ENCODE assay signal across 10 cellular contexts in the genomic region with DNA sequence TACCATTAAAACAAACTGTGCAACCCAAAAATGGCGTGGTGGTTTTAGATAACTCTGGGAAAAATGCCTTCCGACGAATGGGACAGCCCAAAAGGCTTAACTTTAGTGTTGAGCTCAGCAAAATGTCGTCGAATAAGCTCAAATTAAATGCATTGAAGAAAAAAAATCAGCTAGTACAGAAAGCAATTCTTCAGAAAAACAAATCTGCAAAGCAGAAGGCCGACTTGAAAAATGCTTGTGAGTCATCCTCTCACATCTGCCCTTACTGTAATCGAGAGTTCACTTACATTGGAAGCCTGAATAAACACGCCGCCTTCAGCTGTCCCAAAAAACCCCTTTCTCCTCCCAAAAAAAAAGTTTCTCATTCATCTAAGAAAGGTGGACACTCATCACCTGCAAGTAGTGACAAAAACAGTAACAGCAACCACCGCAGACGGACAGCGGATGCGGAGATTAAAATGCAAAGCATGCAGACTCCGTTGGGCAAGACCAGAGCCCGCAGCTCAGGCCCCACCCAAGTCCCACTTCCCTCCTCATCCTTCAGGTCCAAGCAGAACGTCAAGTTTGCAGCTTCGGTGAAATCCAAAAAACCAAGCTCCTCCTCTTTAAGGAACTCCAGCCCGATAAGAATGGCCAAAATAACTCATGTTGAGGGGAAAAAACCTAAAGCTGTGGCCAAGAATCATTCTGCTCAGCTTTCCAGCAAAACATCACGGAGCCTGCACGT.
DNase-seq lines count a peak whose midpoint lies in the region; ATAC-seq, FAIRE-seq and TF ChIP-seq lines count a peak whose summit lies in the region.
"Had no signal": no experiment of that assay in that cellular context is flagged by ENCODE, and none has a peak within 500 bp of the region (broad histone marks: within the 10 kb centered on the region; RNA-seq: fewer than 3 reads in every experiment).

No MANE protein-coding gene starts in this region.

- H3K27ac ChIP-seq in left ventricle myocardium inferior (replicated peaks), result no peak overlapping the region
- no peak overlapping the region for H3K27ac ChIP-seq in GM12878 (ENCODE audit: control insufficient read depth, insufficient read depth)
- H3K27ac ChIP-seq in upper lobe of right lung, result no peak overlapping the region
- H3K27ac ChIP-seq in transverse colon, result peak overlapping the region in 2 of 4 donors; percentile 4 to 29

- H3K79me2 ChIP-seq in GM12878 (ENCODE audit: control insufficient read depth, insufficient read depth, low read length), result peaks cover 28% of the 10 kb centered on the region

- peak; percentile 41 for FAIRE-seq in GM12878 (lab: Jason Lieb, UNC)

- H3K4me3 ChIP-seq in left ventricle myocardium inferior, result no peak overlapping the region
- no peak overlapping the region for H3K4me3 ChIP-seq in GM12878
- H3K4me3 ChIP-seq in upper lobe of right lung, result peak overlapping the region; percentile 3
- no peak overlapping the region for H3K4me3 ChIP-seq in transverse colon

- SMC1A ChIA-PET in GM12878 (lab: Charles Lee; ENCODE audit: uncharacterized antibody, unreplicated experiment), result interaction anchor here (0.7 to 2.5 kb wide), 5 partner anchors 10 to 89 kb away, joined by 3 to 11 read pairs (median 3); no protein-coding TSS in a partner anchor

- DNase-seq in Right ventricle myocardium inferior (ENCODE audit: missing footprints), result no peak
- DNase-seq in left ventricle myocardium inferior, result no peak
- DNase-seq in GM12878 (ENCODE audit: low read depth, low spot score), result no peak
- DNase-seq in left lobe of liver (ENCODE audit: low spot score), result no peak
- no peak for DNase-seq in upper lobe of right lung
- no peak for DNase-seq in NCI-H2171 (lab: John Stamatoyannopoulos, UW)
- DNase-seq in transverse colon, result no peak
- no peak for DNase-seq in hippocampal formation (lab: John Stamatoyannopoulos, UW)
- DNase-seq: COR-L47, NCI-H526 treated with DMSO at 0.1 percent for 48 hours had no signal

- no peaks in the 10 kb centered on the region for H3K9me3 ChIP-seq in left ventricle myocardium inferior (replicated peaks)
- H3K9me3 ChIP-seq in GM12878 (replicated peaks; ENCODE audit: control insufficient read depth, insufficient read depth, low read length), result no peaks in the 10 kb centered on the region
- no peaks in the 10 kb centered on the region for H3K9me3 ChIP-seq in upper lobe of right lung
- no peaks in the 10 kb centered on the region for H3K9me3 ChIP-seq in transverse colon

- POLR2A ChIA-PET in GM12878 (lab: Charles Lee), result interaction anchor here (1.1 kb wide), 1 partner anchor 13 kb away, joined by 3 read pairs; no protein-coding TSS in a partner anchor

- H3K4me2 ChIP-seq in GM12878 (ENCODE audit: control insufficient read depth, insufficient read depth), result no peak overlapping the region

- RAD21 ChIA-PET in GM12878 (lab: Charles Lee; ENCODE audit: unreplicated experiment), result interaction anchor here (1.2 kb wide), 1 partner anchor 12 kb away, joined by 3 read pairs; no protein-coding TSS in a partner anchor

- H3K27me3 ChIP-seq in left ventricle myocardium inferior (ENCODE audit: low read depth), result no peaks in the 10 kb centered on the region
- H3K27me3 ChIP-seq in GM12878 (replicated peaks in 1 of 2; ENCODE audit: control insufficient read depth in 2 of 2, insufficient read depth in 2 of 2, low read length in 1 of 2), result no peaks in the 10 kb centered on the region
- H3K27me3 ChIP-seq in upper lobe of right lung, result no peaks in the 10 kb centered on the region
- no peaks in the 10 kb centered on the region for H3K27me3 ChIP-seq in transverse colon

- H3K36me3 ChIP-seq in left ventricle myocardium inferior, result peaks cover 67% of the 10 kb centered on the region
- peaks cover 32 to 55% of the 10 kb centered on the region in 2 experiments for H3K36me3 ChIP-seq in GM12878 (ENCODE audit: control insufficient read depth in 2 of 2, insufficient read depth in 2 of 2, low read length in 1 of 2)
- H3K36me3 ChIP-seq in upper lobe of right lung, result peaks cover 60% of the 10 kb centered on the region
- H3K36me3 ChIP-seq in transverse colon, result peaks cover 0 to 30% (median 11%) of the 10 kb centered on the region in 4 donors

- TF ChIP-seq CTCF in left ventricle myocardium inferior (IDR thresholded peaks at IDR 0.05; ENCODE audit: borderline replicate concordance) (no peak), GM12878 (IDR thresholded peaks at IDR 0.05 in 2 of 3, conservative IDR thresholded peaks at IDR 0.05 in 1 of 3; ENCODE audit: control insufficient read depth in 2 of 3, extremely low read depth in 1 of 3, insufficient read depth in 1 of 3, low read depth in 3 of 3, low read length in 3 of 3) (no peak), upper lobe of right lung (IDR thresholded peaks at IDR 0.05) (no peak), transverse colon (IDR thresholded peaks at IDR 0.05) (no peak)

- TF ChIP-seq POLR2A in GM12878 (IDR thresholded peaks at IDR 0.05; ENCODE audit: low read depth, low read length) (no peak; the same call in 1 of the 2 replicates), transverse colon (IDR thresholded peaks at IDR 0.05) (no peak)

- intact Hi-C loops in Right ventricle myocardium inferior (cut with DNase I) (no loop called here), left ventricle myocardium inferior (cut with micrococcal nuclease) (no loop called here), GM12878 (cut with micrococcal nuclease; ENCODE audit: unreplicated experiment) (no loop called here), upper lobe of right lung (cut with DNase I) (no loop called here), transverse colon (cut with DNase I; ENCODE audit: low total_unique reads) (no loop called here)

- no peak for TF ChIP-seq RAD21 in GM12878 (IDR thresholded peaks at IDR 0.05; ENCODE audit: insufficient read depth, low read depth, low read length)

- H2AFZ ChIP-seq in GM12878 (ENCODE audit: control insufficient read depth, low read depth, low read length), result no peak overlapping the region

- ATAC-seq in Right ventricle myocardium inferior (peak; percentile 51), GM12878 (no peak), left lobe of liver (peak; percentile 33), upper lobe of right lung (peak; percentile 70)

- CTCF ChIA-PET in GM12878 (lab: Yijun Ruan, JAX), result interaction anchor here (1.0 to 1.8 kb wide), 4 partner anchors 9 to 38 kb away, joined by 3 to 5 read pairs (median 4); no protein-coding TSS in a partner anchor

- H4K20me1 ChIP-seq in GM12878 (ENCODE audit: control insufficient read depth, insufficient read depth), result peaks cover 4% of the 10 kb centered on the region; the same call in 1 of the 2 replicates

- in situ Hi-C loops in GM12878 (cut with MboI) (no loop called here), transverse colon (cut with MboI; ENCODE audit: low pct_ligation_motif_present in 1 of 4, low pct_unique_long_range_greater_than_20kb in 1 of 4, low sequenced_read_pairs in 3 of 4) (no loop called here)

- no peak for TF ChIP-seq EP300 in GM12878 (IDR thresholded peaks at IDR 0.05; ENCODE audit: borderline replicate concordance in 1 of 2, control insufficient read depth in 1 of 2, low read depth in 2 of 2, low read length in 2 of 2)
- TF ChIP-seq EP300 in transverse colon (IDR thresholded peaks at IDR 0.05; ENCODE audit: low read depth), result no peak

- H3K4me1 ChIP-seq in left ventricle myocardium inferior, result peaks cover 48% of the 10 kb centered on the region
- no peaks in the 10 kb centered on the region for H3K4me1 ChIP-seq in GM12878 (ENCODE audit: control insufficient read depth, insufficient read depth, low read length)
- H3K4me1 ChIP-seq in upper lobe of right lung, result no peaks in the 10 kb centered on the region
- H3K4me1 ChIP-seq in transverse colon, result peaks cover 0 to 27% (median 4%) of the 10 kb centered on the region in 4 donors

- H3K9ac ChIP-seq in GM12878 (ENCODE audit: control insufficient read depth, insufficient read depth, low read length), result no peak overlapping the region

- no TSS peak for BruUV-seq in GM12878 (replicated peaks; lab: Mats Ljungman, UMichigan)

- 90% methylated on average over 20 of the region's 20 CpGs for WGBS in GM12878 (ENCODE audit: insufficient coverage, insufficient replicate concordance, low lambda C conversion rate, missing lambda C conversion rate)
- 70 to 79% methylated on average over 10 to 20 of the region's 20 CpGs for WGBS in transverse colon (ENCODE audit: low coverage in 1 of 2), 2 donors

TF ChIP-seq in GM12878, 131 proteins besides CTCF, POLR2A, EP300 and RAD21:
- 0 out of 2 replicates have a peak, but pooled peaks have one; percentile 36 for TF ChIP-seq RUNX3 (IDR thresholded peaks at IDR 0.05; ENCODE audit: low read length)
- peak; percentile 24; the same call in 1 of the 2 replicates for TF ChIP-seq POLR2AphosphoS5 (IDR thresholded peaks at IDR 0.05; ENCODE audit: low read length)
- no peak for TF ChIP-seq WRNIP1 (IDR thresholded peaks at IDR 0.05; ENCODE audit: borderline replicate concordance, low read depth, low read length)
